In the genomic region with DNA sequence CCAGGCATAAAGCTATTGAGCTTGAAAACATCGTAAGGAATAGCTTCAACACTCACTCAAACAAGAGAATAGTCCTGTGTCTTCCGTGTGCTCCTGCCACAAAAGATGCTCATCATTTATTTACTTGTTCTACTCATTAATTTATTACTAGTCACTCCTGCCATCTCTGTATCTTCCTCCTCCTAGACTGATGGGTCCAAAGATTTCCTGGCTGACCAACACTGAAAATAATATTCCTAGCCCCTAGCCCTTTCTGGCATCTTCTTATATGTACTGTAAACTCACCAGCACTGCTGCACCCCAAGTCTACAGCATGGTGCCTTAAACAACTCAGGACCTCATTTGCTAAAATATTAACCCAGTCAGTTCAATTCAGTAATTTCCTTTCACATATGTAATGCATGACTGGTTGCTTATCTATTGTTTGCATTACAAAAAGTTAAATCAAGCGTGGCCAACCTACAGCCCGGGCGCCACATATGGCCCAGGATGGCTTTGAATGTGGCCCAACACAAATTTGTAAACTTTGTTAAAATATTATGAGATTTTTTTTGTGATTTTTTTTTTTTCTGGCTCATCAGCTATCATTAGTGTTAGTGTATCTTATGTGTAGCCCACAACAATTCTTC, we compare ENCODE assay signal across 22 cellular contexts.
A peak's percentile ranks its signal among the peaks of the same experiment; 100 is the strongest.
DNase-seq lines count a peak whose midpoint lies in the region; ATAC-seq and TF ChIP-seq lines count a peak whose summit lies in the region.
"Had no signal": no experiment of that assay in that cellular context is flagged by ENCODE, and none has a peak within 500 bp of the region (broad histone marks: within the 10 kb centered on the region; RNA-seq: fewer than 3 reads in every experiment).

No MANE protein-coding gene starts in this region.

- intact Hi-C loops in spleen (cut with DNase I; ENCODE audit: low total_unique reads): no loop called here

- no peak overlapping the region for H3K9ac ChIP-seq in BLaER1

- H3K27me3 Mint-ChIP-seq in IgD-negative memory B cell: no peaks in the 10 kb centered on the region
- H3K27me3 Mint-ChIP-seq in brain: no peaks in the 10 kb centered on the region
- H3K27me3 Mint-ChIP-seq in activated T-cell treated with anti-CD3 and anti-CD28 coated beads, Interleukin-2, amount 50 U/mL, for 72 hours (ENCODE audit: low read depth): no peaks in the 10 kb centered on the region

- ATAC-seq in activated T-cell treated with anti-CD3 and anti-CD28 coated beads, Interleukin-2, amount 50 U/mL, for 72 hours (replicated peaks in 1 of 2): no peak
- ATAC-seq: HCT116 had no signal

- H3K4me3 Mint-ChIP-seq in IgD-negative memory B cell (peak overlapping the region; percentile 8 to 68 (median 44)), brain (peak overlapping the region in 1 of 5 experiments; percentile 36)
- H3K4me3 Mint-ChIP-seq in activated T-cell treated with anti-CD3 and anti-CD28 coated beads, Interleukin-2, amount 50 U/mL, for 72 hours: no peak overlapping the region

- H3K9me3 Mint-ChIP-seq in IgD-negative memory B cell (no peaks in the 10 kb centered on the region), brain (no peaks in the 10 kb centered on the region)
- H3K9me3 Mint-ChIP-seq in activated T-cell treated with anti-CD3 and anti-CD28 coated beads, Interleukin-2, amount 50 U/mL, for 72 hours: no peaks in the 10 kb centered on the region

- DNase-seq in DMS53 (lab: John Stamatoyannopoulos, UW) (peak; percentile 35), NCI-H226 (no peak), spleen (no peak), NCI-H524 (lab: John Stamatoyannopoulos, UW) (no peak)
- no peak for DNase-seq in activated T-cell treated with anti-CD3 and anti-CD28 coated beads, Interleukin-2, amount 50 U/mL, for 72 hours
- DNase-seq: activated CD4-positive, alpha-beta T cell treated with anti-CD3 and anti-CD28 coated beads, Interleukin-2, amount 50 U/mL, for 48 hours; activated T-cell treated with anti-CD3 and anti-CD28 coated beads, Interleukin-2, amount 50 U/mL, for 48 hours; COR-L47; foreskin fibroblast; mammary epithelial cell; NCI-H2081; NCI-H526 treated with DMSO at 0.1 percent for 48 hours; ovary; Right ventricle myocardium superior; stimulated activated naive CD4-positive, alpha-beta T cell; T-helper 1 cell; thyroid gland had no signal

- H3K36me3 Mint-ChIP-seq in IgD-negative memory B cell (no peaks in the 10 kb centered on the region), brain (peaks cover 5% of the 10 kb centered on the region)
- H3K36me3 Mint-ChIP-seq in activated T-cell treated with anti-CD3 and anti-CD28 coated beads, Interleukin-2, amount 50 U/mL, for 72 hours (ENCODE audit: insufficient read depth in 2 of 2): peaks cover 6 to 10% of the 10 kb centered on the region in 2 donors

- H3K4me3 ChIP-seq in BLaER1: no peak overlapping the region
- H3K4me3 ChIP-seq in spleen: no peak overlapping the region
- H3K4me3 ChIP-seq: breast epithelium, ovary, thyroid gland had no signal

- H4K20me1 ChIP-seq in BLaER1: no peaks in the 10 kb centered on the region

- H3K27me3 ChIP-seq in BLaER1 (no peaks in the 10 kb centered on the region), spleen (replicated peaks in 1 of 7) (no peaks in the 10 kb centered on the region)
- H3K27me3 ChIP-seq: breast epithelium, ovary, thyroid gland had no signal

- no peak overlapping the region for H3K27ac ChIP-seq in BLaER1
- H3K27ac ChIP-seq in spleen: peak overlapping the region in 4 of 8 donors; percentile 63 to 79 (median 74)
- H3K27ac ChIP-seq: breast epithelium, ovary had no signal

- peaks cover 37 to 41% (median 39%) of the 10 kb centered on the region in 3 donors for H3K4me1 Mint-ChIP-seq in IgD-negative memory B cell
- peaks cover 26% of the 10 kb centered on the region for H3K4me1 Mint-ChIP-seq in brain
- peaks cover 6% of the 10 kb centered on the region for H3K4me1 Mint-ChIP-seq in activated T-cell treated with anti-CD3 and anti-CD28 coated beads, Interleukin-2, amount 50 U/mL, for 72 hours (ENCODE audit: low read depth)

- H3K4me1 ChIP-seq in BLaER1: peaks cover 37% of the 10 kb centered on the region
- H3K4me1 ChIP-seq in spleen: peaks cover 0 to 26% (median 4%) of the 10 kb centered on the region in 6 donors
- H3K4me1 ChIP-seq: breast epithelium had no signal

- H3K36me3 ChIP-seq in BLaER1: peaks cover 11% of the 10 kb centered on the region
- H3K36me3 ChIP-seq in spleen: peaks cover 0 to 23% (median 1%) of the 10 kb centered on the region in 6 donors
- H3K36me3 ChIP-seq: breast epithelium, ovary, thyroid gland had no signal

- TF ChIP-seq POLR2A in spleen (IDR thresholded peaks at IDR 0.05): no peak

- H3K4me2 ChIP-seq in BLaER1: peak overlapping the region; percentile 45

- no peak for TF ChIP-seq CTCF in brain (conservative IDR thresholded peaks at IDR 0.05)
- TF ChIP-seq CTCF in spleen (IDR thresholded peaks at IDR 0.05 in 8 of 11, conservative IDR thresholded peaks at IDR 0.05 in 3 of 11): no peak

- WGBS in spleen, 5 donors: 82 to 89% (median 87%) methylated on average over 5 of the region's 5 CpGs

- H3K9me3 ChIP-seq in BLaER1 (no peaks in the 10 kb centered on the region), spleen (no peaks in the 10 kb centered on the region)
- H3K9me3 ChIP-seq: breast epithelium, ovary, thyroid gland had no signal

- H3K27ac Mint-ChIP-seq in IgD-negative memory B cell (peak overlapping the region; percentile 60 to 97 (median 96)), brain (peak overlapping the region in 3 of 5 experiments; percentile 2 to 81 (median 2))
- no peak overlapping the region for H3K27ac Mint-ChIP-seq in activated T-cell treated with anti-CD3 and anti-CD28 coated beads, Interleukin-2, amount 50 U/mL, for 72 hours

Comparison
In these comparisons a context has a peak if more than half of its experiments do, and no peak if none do; other contexts are left out.
1. H3K4me3 Mint-ChIP-seq: peak in IgD-negative memory B cell (4 of 4); none in activated T-cell treated with anti-CD3 and anti-CD28 coated beads, Interleukin-2, amount 50 U/mL, for 72 hours (0 of 2).